In the genomic region with DNA sequence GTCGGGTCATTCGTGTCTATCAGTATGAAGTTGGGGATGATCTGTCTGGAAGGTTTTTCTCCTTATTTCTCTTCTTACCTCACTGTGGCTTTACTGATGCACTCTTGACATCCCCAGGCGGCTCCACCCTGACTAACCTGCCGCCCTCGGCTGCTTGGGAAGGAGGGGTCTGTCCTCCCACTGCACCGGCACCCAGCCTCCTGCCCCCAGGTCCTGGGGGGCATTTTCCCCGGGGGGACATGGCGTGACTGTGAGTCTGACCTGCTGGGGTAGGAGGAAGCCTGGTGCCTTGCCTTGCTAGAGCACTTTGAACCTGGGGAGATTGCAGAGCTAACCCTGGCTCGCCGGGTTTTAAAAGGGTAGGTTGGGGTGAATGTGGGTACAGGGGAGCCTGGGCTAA, we compare ENCODE assay signal across 14 cellular contexts. TPM values are rescaled to one million over a fixed set of nuclear protein-coding genes. Genes with fewer than 3 reads are reported as not detected.
A peak's percentile ranks its signal among the peaks of the same experiment; 100 is the strongest.
DNase-seq lines count a peak whose midpoint lies in the region; ATAC-seq and TF ChIP-seq lines count a peak whose summit lies in the region.
"Had no signal": no experiment of that assay in that cellular context is flagged by ENCODE, and none has a peak within 500 bp of the region (broad histone marks: within the 10 kb centered on the region; RNA-seq: fewer than 3 reads in every experiment).

No MANE protein-coding gene starts in this region.

- H3K14ac ChIP-seq in mesenchymal stem cell (ENCODE audit: low read length in 2 of 2), result no peak overlapping the region

- no peak overlapping the region for H2AFZ ChIP-seq in mesenchymal stem cell (ENCODE audit: low read depth, low read length)

- no peak for DNase-seq in heart left ventricle
- DNase-seq in cardiac septum (ENCODE audit: low spot score), result no peak
- DNase-seq in adrenal gland, result no peak
- no peak for DNase-seq in mesenchymal stem cell
- no peak for DNase-seq in left lobe of liver (ENCODE audit: low spot score)
- DNase-seq: activated CD8-positive, alpha-beta memory T cell treated with anti-CD3 and anti-CD28 coated beads, Interleukin-2, amount 10 ng/mL, durations not matched to agents 7 days and 5 days; activated effector memory CD4-positive, alpha-beta T cell treated with anti-CD3 and anti-CD28 coated beads, Interleukin-2, amount 50 U/mL, for 16 hours; COR-L47; mammary epithelial cell; natural killer cell; NK-92 treated with Interleukin-12 subunit alpha and Interleukin-12 subunit beta, amount 100 ng/mL, for 24 hours had no signal

- no peak overlapping the region for H2BK5ac ChIP-seq in mesenchymal stem cell (ENCODE audit: low read depth, low read length, poor library complexity, severe bottlenecking)

- H3K4me3 ChIP-seq in heart left ventricle (no peak overlapping the region), adrenal gland (no peak overlapping the region), mesenchymal stem cell (ENCODE audit: insufficient read depth in 1 of 2, low read depth in 1 of 2, low read length in 2 of 2) (no peak overlapping the region)

- intact Hi-C loops in heart left ventricle (cut with DNase I), result loop anchor here in 2 of 10 donors (5.0 to 10.0 kb wide), 2 partner anchors 264 to 437 kb away; partner anchors contain the start of gene CIZ1 (in 1 of the 2)
- intact Hi-C loops in cardiac septum (cut with DNase I), result no loop called here
- intact Hi-C loops in adrenal gland (cut with DNase I), result no loop called here

- H2BK15ac ChIP-seq in mesenchymal stem cell (ENCODE audit: low read depth, poor library complexity, severe bottlenecking), result no peak overlapping the region

- no peak overlapping the region for H2BK120ac ChIP-seq in mesenchymal stem cell (ENCODE audit: low read depth, low read length)

- H3K18ac ChIP-seq in mesenchymal stem cell (ENCODE audit: low read depth in 1 of 2, low read length in 2 of 2), result no peak overlapping the region

- peaks cover 0 to 41% (median 19%) of the 10 kb centered on the region in 12 donors for H3K4me1 ChIP-seq in heart left ventricle
- H3K4me1 ChIP-seq in adrenal gland (replicated peaks in 1 of 2), result peaks cover 27 to 29% of the 10 kb centered on the region in 2 donors
- no peaks in the 10 kb centered on the region for H3K4me1 ChIP-seq in mesenchymal stem cell (ENCODE audit: control insufficient read depth, insufficient read depth, low read depth, low read length)

- no peak overlapping the region for H4K91ac ChIP-seq in mesenchymal stem cell (ENCODE audit: low read length)

- TF ChIP-seq POLR2A in heart left ventricle (IDR thresholded peaks at IDR 0.05) (no peak), adrenal gland (IDR thresholded peaks at IDR 0.05) (no peak)

- H3K23ac ChIP-seq in mesenchymal stem cell (ENCODE audit: low read length in 2 of 2), result no peak overlapping the region

- 84 to 89% (median 87%) methylated on average over 9 to 10 of the region's 10 CpGs for WGBS in heart left ventricle, 4 donors
- WGBS in adrenal gland, 4 donors, result 89 to 91% (median 91%) methylated on average over 6 to 10 of the region's 10 CpGs
- 95% methylated on average over 8 of the region's 10 CpGs for WGBS in mesenchymal stem cell

- no peak for TF ChIP-seq CTCF in heart left ventricle (IDR thresholded peaks at IDR 0.05)
- no peak for TF ChIP-seq CTCF in adrenal gland (IDR thresholded peaks at IDR 0.05)

- H3K79me1 ChIP-seq in mesenchymal stem cell (replicated peaks; ENCODE audit: low read length, poor library complexity, severe bottlenecking), result peaks cover 38% of the 10 kb centered on the region

- H3K9me3 ChIP-seq in heart left ventricle (no peaks in the 10 kb centered on the region), adrenal gland (replicated peaks in 1 of 3) (no peaks in the 10 kb centered on the region), mesenchymal stem cell (ENCODE audit: control insufficient read depth, low read length) (no peaks in the 10 kb centered on the region)

- H3K27ac ChIP-seq in heart left ventricle (peak overlapping the region in 10 of 12 donors; percentile 35 to 86 (median 71)), adrenal gland (peak overlapping the region in 3 of 5 donors; percentile 65 to 86 (median 74)), mesenchymal stem cell (ENCODE audit: low read length, poor library complexity, severe bottlenecking) (no peak overlapping the region), temporal lobe (ENCODE audit: low read depth, low read length) (peak overlapping the region; percentile 17)

- H3K9ac ChIP-seq in mesenchymal stem cell (ENCODE audit: low read length), result peak overlapping the region; percentile 29

- H2BK12ac ChIP-seq in mesenchymal stem cell (ENCODE audit: low read length in 2 of 2), result no peak overlapping the region

- no peak overlapping the region for H3K4me2 ChIP-seq in mesenchymal stem cell (ENCODE audit: low read length, poor library complexity, severe bottlenecking)

- no peak overlapping the region for H2AK5ac ChIP-seq in mesenchymal stem cell (ENCODE audit: low read length, severe bottlenecking)

- H3K27me3 ChIP-seq in heart left ventricle (no peaks in the 10 kb centered on the region), adrenal gland (no peaks in the 10 kb centered on the region), mesenchymal stem cell (ENCODE audit: control insufficient read depth in 1 of 2, insufficient read depth in 1 of 2, low read length in 2 of 2) (no peaks in the 10 kb centered on the region)

- H3K4ac ChIP-seq in mesenchymal stem cell (ENCODE audit: low read depth in 1 of 2, low read length in 2 of 2), result no peak overlapping the region

- no peak overlapping the region for H4K8ac ChIP-seq in mesenchymal stem cell (ENCODE audit: low read length)

- ATAC-seq in heart left ventricle (no peak), left lobe of liver (no peak), HG03354 (IDR thresholded peaks at IDR 0.05; ENCODE audit: poor library complexity, severe bottlenecking, unreplicated experiment) (no peak), HG02970 (IDR thresholded peaks at IDR 0.05; ENCODE audit: low FRiP score, unreplicated experiment) (no peak)
- ATAC-seq: activated CD8-positive, alpha-beta memory T cell treated with anti-CD3 and anti-CD28 coated beads, Interleukin-2, amount 10 ng/mL, durations not matched to agents 7 days and 5 days; natural killer cell had no signal

- H3K36me3 ChIP-seq in heart left ventricle, result peaks cover 2 to 100% (median 100%) of the 10 kb centered on the region in 9 donors
- peaks cover 0 to 99% of the 10 kb centered on the region in 2 donors for H3K36me3 ChIP-seq in adrenal gland (replicated peaks in 1 of 2)
- peaks cover 97 to 98% of the 10 kb centered on the region in 2 experiments for H3K36me3 ChIP-seq in mesenchymal stem cell (ENCODE audit: control insufficient read depth in 1 of 2, insufficient read depth in 2 of 2, low read depth in 1 of 2, low read length in 2 of 2)

RNA-seq across cellular contexts. Expression of gene DYNC2I2, which starts 27.5 kb away (rescaled TPM):
- total RNA-seq in heart left ventricle (10 to 100 TPM; 20.5 to 50.2 (median 27.0) TPM), cardiac septum (29.6 TPM), adrenal gland (100 to 1,000 TPM in 2 of 8 donors, 10 to 100 TPM in 6; 23.1 to 192 (median 83.2) TPM), temporal lobe (23.4 TPM), left lobe of liver (24.1 TPM)
- polyA plus RNA-seq in heart left ventricle (10 to 100 TPM; 56.6 to 65.7 TPM), adrenal gland (100 to 1,000 TPM in 1 of 3 donors, 10 to 100 TPM in 1, 1 to 10 TPM in 1; 7.5 to 119 (median 91.6) TPM)
- 16.5 TPM for polyA plus RNA-seq in mesenchymal stem cell (2013, experiment 1 of 2)
- 16.2 TPM for polyA plus RNA-seq in mesenchymal stem cell (2013, experiment 2 of 2)

RNA-seq across cellular contexts. Expression of gene SET, which starts 59.9 kb away (rescaled TPM):
- 100 to 1,000 TPM in 8 of 9 donors, 10 to 100 TPM in 1; 96.8 to 240 (median 211) TPM for total RNA-seq in heart left ventricle
- 100 to 1,000 TPM in 1 of 2 donors, 10 to 100 TPM in 1; 67.6 to 199 TPM for polyA plus RNA-seq in heart left ventricle
- total RNA-seq in cardiac septum, result 212 TPM
- total RNA-seq in adrenal gland, result 100 to 1,000 TPM; 122 to 285 (median 184) TPM
- 100 to 1,000 TPM in 2 of 3 donors, 10 to 100 TPM in 1; 62.1 to 352 (median 105) TPM for polyA plus RNA-seq in adrenal gland
- polyA plus RNA-seq in mesenchymal stem cell (2013, experiment 1 of 2), result 293 TPM
- polyA plus RNA-seq in mesenchymal stem cell (2013, experiment 2 of 2), result 300 TPM
- total RNA-seq in temporal lobe, result 416 TPM
- total RNA-seq in left lobe of liver, result 69.3 TPM
